10 cellular contexts compared by ENCODE assay signal in genomic region chr15:40926659-40927496, GRCh38. TPM values are rescaled to one million over a fixed set of nuclear protein-coding genes. Genes with fewer than 3 reads are reported as not detected.
DNase-seq lines count a peak whose midpoint lies in the region; ATAC-seq and TF ChIP-seq lines count a peak whose summit lies in the region.
"Had no signal": no experiment of that assay in that cellular context is flagged by ENCODE, and none has a peak within 500 bp of the region (broad histone marks: within the 10 kb centered on the region; RNA-seq: fewer than 3 reads in every experiment).

No MANE protein-coding gene starts in this region.

- H3K27ac Mint-ChIP-seq in activated naive CD8-positive, alpha-beta T cell treated with anti-CD3 and anti-CD28 coated beads for 36 hours = no peak overlapping the region
- peak overlapping the region in 1 of 6 donors; percentile 71 for H3K27ac Mint-ChIP-seq in immature natural killer cell

- H3K9me3 Mint-ChIP-seq in activated naive CD8-positive, alpha-beta T cell treated with anti-CD3 and anti-CD28 coated beads for 36 hours = no peaks in the 10 kb centered on the region
- H3K9me3 Mint-ChIP-seq in immature natural killer cell = no peaks in the 10 kb centered on the region

- TF ChIP-seq CTCF in left ventricle myocardium inferior (IDR thresholded peaks at IDR 0.05; ENCODE audit: borderline replicate concordance) (no peak), right atrium auricular region (IDR thresholded peaks at IDR 0.05) (no peak), upper lobe of right lung (IDR thresholded peaks at IDR 0.05) (no peak)

- no peak for ATAC-seq in upper lobe of right lung

- H3K36me3 Mint-ChIP-seq in activated naive CD8-positive, alpha-beta T cell treated with anti-CD3 and anti-CD28 coated beads for 36 hours = no peaks in the 10 kb centered on the region
- no peaks in the 10 kb centered on the region for H3K36me3 Mint-ChIP-seq in immature natural killer cell

- H3K27me3 ChIP-seq in left ventricle myocardium inferior (ENCODE audit: low read depth) (peaks cover 67% of the 10 kb centered on the region), right atrium auricular region (peaks cover 13 to 18% of the 10 kb centered on the region in 2 donors), upper lobe of right lung (peaks cover 53% of the 10 kb centered on the region)

- H3K36me3 ChIP-seq in left ventricle myocardium inferior = peaks cover 5% of the 10 kb centered on the region
- no peaks in the 10 kb centered on the region for H3K36me3 ChIP-seq in right atrium auricular region
- no peaks in the 10 kb centered on the region for H3K36me3 ChIP-seq in upper lobe of right lung

- H3K27ac ChIP-seq in left ventricle myocardium inferior (replicated peaks) = peak overlapping the region; percentile 92
- no peak overlapping the region for H3K27ac ChIP-seq in right atrium auricular region
- no peak overlapping the region for H3K27ac ChIP-seq in upper lobe of right lung

- peaks cover 30% of the 10 kb centered on the region for H3K4me1 Mint-ChIP-seq in activated naive CD8-positive, alpha-beta T cell treated with anti-CD3 and anti-CD28 coated beads for 36 hours
- H3K4me1 Mint-ChIP-seq in immature natural killer cell = peaks cover 50 to 51% of the 10 kb centered on the region in 2 donors

- intact Hi-C loops in left ventricle myocardium inferior (cut with micrococcal nuclease) (no loop called here), upper lobe of right lung (cut with DNase I) (no loop called here)

- H3K9me3 ChIP-seq in left ventricle myocardium inferior (replicated peaks) (no peaks in the 10 kb centered on the region), right atrium auricular region (no peaks in the 10 kb centered on the region), upper lobe of right lung (no peaks in the 10 kb centered on the region)

- H3K4me1 ChIP-seq in left ventricle myocardium inferior (peaks cover 72% of the 10 kb centered on the region), right atrium auricular region (peaks cover 0 to 66% of the 10 kb centered on the region in 2 donors), upper lobe of right lung (peaks cover 53% of the 10 kb centered on the region)

- H3K4me3 ChIP-seq in left ventricle myocardium inferior (peak overlapping the region; percentile 77), right atrium auricular region (peak overlapping the region in 1 of 2 donors; percentile 64), upper lobe of right lung (peak overlapping the region; percentile 25)

- DNase-seq in left ventricle myocardium inferior (no peak), right atrium auricular region (ENCODE audit: low spot score) (no peak), immature natural killer cell (no peak), upper lobe of right lung (no peak), HK-2 (ENCODE audit: unreplicated experiment) (no peak), AG20443 (ENCODE audit: low spot score) (no peak)
- no peak for DNase-seq in activated naive CD8-positive, alpha-beta T cell treated with anti-CD3 and anti-CD28 coated beads for 36 hours
- DNase-seq in stimulated activated CD4-positive, alpha-beta T cell treated with anti-CD3 and anti-CD28 coated beads, Interleukin-4, amount 100 ng/mL, for 4 hours = no peak
- DNase-seq: foreskin melanocyte, SHP77 treated with DMSO at 0.1 percent for 48 hours had no signal

- H3K4me3 Mint-ChIP-seq in activated naive CD8-positive, alpha-beta T cell treated with anti-CD3 and anti-CD28 coated beads for 36 hours = peak overlapping the region; percentile 1
- H3K4me3 Mint-ChIP-seq in immature natural killer cell = peak overlapping the region; percentile 63 to 87 (median 68)

- peaks cover 76% of the 10 kb centered on the region for H3K27me3 Mint-ChIP-seq in activated naive CD8-positive, alpha-beta T cell treated with anti-CD3 and anti-CD28 coated beads for 36 hours
- peaks cover 17 to 28% (median 21%) of the 10 kb centered on the region in 3 donors for H3K27me3 Mint-ChIP-seq in immature natural killer cell (ENCODE audit: low read depth in 3 of 3)

RNA-seq across cellular contexts. Expression of gene DLL4, which starts 2.3 kb away (rescaled TPM):
- total RNA-seq in left ventricle myocardium inferior = 11.1 TPM
- 1 to 10 TPM; 7.5 to 9.8 TPM for total RNA-seq in right atrium auricular region
- total RNA-seq in activated naive CD8-positive, alpha-beta T cell treated with anti-CD3 and anti-CD28 coated beads for 36 hours = not detected
- not detected for polyA plus RNA-seq in immature natural killer cell
- 22.0 TPM for total RNA-seq in upper lobe of right lung

RNA-seq across cellular contexts. Expression of gene CHAC1, which starts 26.4 kb away (rescaled TPM):
- total RNA-seq in left ventricle myocardium inferior (1.3 TPM), right atrium auricular region (10 to 100 TPM; 11.9 to 36.1 TPM), upper lobe of right lung (4.4 TPM)
- total RNA-seq in activated naive CD8-positive, alpha-beta T cell treated with anti-CD3 and anti-CD28 coated beads for 36 hours = 10 to 100 TPM; 43.9 to 45.8 TPM
- polyA plus RNA-seq in immature natural killer cell = under 1 TPM in 1 of 3 donors, not detected in 2; 0.77 TPM

RNA-seq across cellular contexts. Expression of gene VPS18, which starts 32.6 kb away (rescaled TPM):
- total RNA-seq in left ventricle myocardium inferior = 21.3 TPM
- total RNA-seq in right atrium auricular region = 10 to 100 TPM; 18.1 to 26.1 TPM
- total RNA-seq in activated naive CD8-positive, alpha-beta T cell treated with anti-CD3 and anti-CD28 coated beads for 36 hours = 10 to 100 TPM; 12.1 to 13.2 TPM
- 10 to 100 TPM; 20.8 to 36.8 (median 35.3) TPM for polyA plus RNA-seq in immature natural killer cell
- total RNA-seq in upper lobe of right lung = 24.5 TPM

RNA-seq across cellular contexts. Expression of gene RHOV, which starts 52.8 kb away (rescaled TPM):
- total RNA-seq in left ventricle myocardium inferior = not detected
- total RNA-seq in right atrium auricular region = not detected
- under 1 TPM; 0.45 to 0.50 TPM for total RNA-seq in activated naive CD8-positive, alpha-beta T cell treated with anti-CD3 and anti-CD28 coated beads for 36 hours
- not detected for polyA plus RNA-seq in immature natural killer cell
- total RNA-seq in upper lobe of right lung = not detected

Comparison
In these comparisons a context has a peak if more than half of its experiments do, and no peak if none do; other contexts are left out.
1. RNA of gene DLL4, which starts 2.3 kb away (total RNA-seq): 22.0 TPM in upper lobe of right lung (single experiment), 11.1 TPM in left ventricle myocardium inferior (single experiment) and 7.5 to 9.8 TPM in right atrium auricular region; not detected in activated naive CD8-positive, alpha-beta T cell treated with anti-CD3 and anti-CD28 coated beads for 36 hours; every median in the first group is over 4 times any median in the second.